ENCODE assay signal across 8 cellular contexts in genomic region chr12:93467351-93468007, GRCh38. TPM values are rescaled to one million over a fixed set of nuclear protein-coding genes. Genes with fewer than 3 reads are reported as not detected.
DNase-seq lines count a peak whose midpoint lies in the region; TF ChIP-seq lines count a peak whose summit lies in the region.

Gene MRPL42 (plus strand): TSS chr12:93467514. CDS start chr12:93469286, 1,772 bp downstream.

- peak within 1 kb of the TSS; percentile 98 for H2BK5ac ChIP-seq in mesendoderm (ENCODE audit: low read length)

- CTCF ChIA-PET in Caco-2 (lab: Charles Lee): interaction anchor here (0.6 to 1.4 kb wide), 4 partner anchors 11 to 634 kb away, joined by 3 to 5 read pairs (median 4); partner anchors contain the start of gene UBE2N

- H3K56ac ChIP-seq in mesendoderm (ENCODE audit: low read length): peak within 1 kb of the TSS; percentile 100

- H3K9me3 ChIP-seq in Caco-2: no peaks in the 10 kb centered on the region
- H3K9me3 ChIP-seq in endocrine pancreas (ENCODE audit: control insufficient read depth, low read length): no peaks in the 10 kb centered on the region

- peaks cover 11% of the 10 kb centered on the region; the same call in 1 of the 2 replicates for H3K4me1 ChIP-seq in Caco-2
- peaks cover 18% of the 10 kb centered on the region for H3K4me1 ChIP-seq in endocrine pancreas (ENCODE audit: control insufficient read depth, insufficient read depth, low read length)
- no peaks in the 10 kb centered on the region for H3K4me1 ChIP-seq in mesendoderm (ENCODE audit: control insufficient read depth, low read depth, low read length)

- H3K27me3 ChIP-seq in Caco-2 (replicated peaks; ENCODE audit: control insufficient read depth, insufficient read depth, low read length) (no peaks in the 10 kb centered on the region), endocrine pancreas (ENCODE audit: control insufficient read depth, insufficient read depth, low read length) (no peaks in the 10 kb centered on the region), mesendoderm (ENCODE audit: insufficient read depth, low read length, poor library complexity) (no peaks in the 10 kb centered on the region)

- H3K36me3 Mint-ChIP-seq in Caco-2 (ENCODE audit: insufficient read depth, unreplicated experiment): peaks cover 12% of the 10 kb centered on the region

- peaks cover 30% of the 10 kb centered on the region for H3K79me2 ChIP-seq in mesendoderm (ENCODE audit: control insufficient read depth, insufficient read depth, low read length)

- H2BK15ac ChIP-seq in mesendoderm (replicated peaks; ENCODE audit: low read depth): no peak within 1 kb of the TSS

- H3K4me2 ChIP-seq in mesendoderm (ENCODE audit: low read length): peak within 1 kb of the TSS; percentile 94

- no peak within 1 kb of the TSS for H4K8ac ChIP-seq in mesendoderm (ENCODE audit: low read depth, low read length)

- peak within 1 kb of the TSS; percentile 93 for H3K27ac Mint-ChIP-seq in Caco-2 (ENCODE audit: unreplicated experiment)

- peak; percentile 73 to 87 for TF ChIP-seq CTCF in Caco-2 (IDR thresholded peaks at IDR 0.05; ENCODE audit: insufficient read depth in 1 of 2, low read depth in 1 of 2, low read length in 1 of 2, severe bottlenecking in 1 of 2, unreplicated experiment in 1 of 2)
- TF ChIP-seq CTCF in GM20000 (IDR thresholded peaks at IDR 0.05; ENCODE audit: extremely low read depth, missing control alignments): peak; percentile 71

- peaks cover 6% of the 10 kb centered on the region for H3K79me1 ChIP-seq in mesendoderm (ENCODE audit: low read length)

- H2AK5ac ChIP-seq in mesendoderm (ENCODE audit: low read length): peak within 1 kb of the TSS; percentile 93

- TSS peak; percentile 52 for BruUV-seq in Caco-2 (replicated peaks; lab: Mats Ljungman, UMichigan)

- peaks cover 11% of the 10 kb centered on the region for H3K4me1 Mint-ChIP-seq in Caco-2 (ENCODE audit: low read depth, unreplicated experiment)

- peak within 1 kb of the TSS; percentile 75 for H3K4me3 ChIP-seq in Caco-2 (ENCODE audit: low read depth, low read length)
- H3K4me3 ChIP-seq in endocrine pancreas (ENCODE audit: control insufficient read depth, insufficient read depth, low read length): peak within 1 kb of the TSS; percentile 95
- H3K4me3 ChIP-seq in mesendoderm (ENCODE audit: low read length): peak within 1 kb of the TSS; percentile 100

- H3K27me3 Mint-ChIP-seq in Caco-2 (ENCODE audit: insufficient read depth, unreplicated experiment): no peaks in the 10 kb centered on the region

- WGBS in mesendoderm (ENCODE audit: extremely low coverage, insufficient coverage, low lambda C conversion rate): no CpG with 5 or more reads among the region's 36 CpGs

- H3K9ac ChIP-seq in endocrine pancreas (ENCODE audit: control insufficient read depth, insufficient read depth, low read length) (peak within 1 kb of the TSS; percentile 99), mesendoderm (ENCODE audit: low read length) (peak within 1 kb of the TSS; percentile 99)

- no peaks in the 10 kb centered on the region for H3K9me3 Mint-ChIP-seq in Caco-2 (ENCODE audit: unreplicated experiment)

- H3K4ac ChIP-seq in mesendoderm (ENCODE audit: low read depth, low read length): peak within 1 kb of the TSS; percentile 20

- H3K23ac ChIP-seq in mesendoderm (ENCODE audit: low read length): no peak within 1 kb of the TSS

- no peak within 1 kb of the TSS for H2BK120ac ChIP-seq in mesendoderm (ENCODE audit: low read depth, low read length)

- POLR2A ChIA-PET in Caco-2 (lab: Charles Lee): interaction anchor here (0.6 to 0.9 kb wide), 2 partner anchors 16 to 538 kb away, joined by 3 read pairs; partner anchors contain the start of gene EEA1

- H3K36me3 ChIP-seq in Caco-2 (ENCODE audit: control insufficient read depth, insufficient read depth, low read length) (no peaks in the 10 kb centered on the region), endocrine pancreas (ENCODE audit: control insufficient read depth, insufficient read depth, low read length) (no peaks in the 10 kb centered on the region), mesendoderm (ENCODE audit: control insufficient read depth, insufficient read depth, low read length) (no peaks in the 10 kb centered on the region)

- peak within 1 kb of the TSS; percentile 97 for H4K5ac ChIP-seq in mesendoderm (ENCODE audit: low read length)

- intact Hi-C loops in Caco-2 (cut with micrococcal nuclease; ENCODE audit: unreplicated experiment): loop anchor here (1.0 kb wide), 1 partner anchor 25 kb away; no protein-coding TSS in a partner anchor

- peak within 1 kb of the TSS; percentile 97 for H3K27ac ChIP-seq in mesendoderm (ENCODE audit: low read depth, low read length)

- H3K4me3 Mint-ChIP-seq in Caco-2 (ENCODE audit: unreplicated experiment): peak within 1 kb of the TSS; percentile 92

- peak; percentile 92 to 95 for DNase-seq in Caco-2
- DNase-seq in GM20000 (ENCODE audit: low spot score): peak; percentile 79
- peak; percentile 96 for DNase-seq in HT-29 (ENCODE audit: low spot score)
- DNase-seq in NOMO-1 treated with DMSO at 0.1 percent for 48 hours (lab: John Stamatoyannopoulos, UW; ENCODE audit: unreplicated experiment): peak; percentile 89
- peak; percentile 80 to 81 for DNase-seq in activated CD8-positive, alpha-beta memory T cell treated with anti-CD3 and anti-CD28 coated beads for 4 hours (ENCODE audit: low read depth in 2 of 2)
- DNase-seq in mesendoderm: peak; percentile 96
- DNase-seq in stimulated activated CD8-positive, alpha-beta memory T cell treated with anti-CD3 and anti-CD28 coated beads, Interleukin-15, amount 100 ng/mL, for 1 hour (ENCODE audit: low read depth): peak; percentile 90

- peak within 1 kb of the TSS; percentile 95 for H3K18ac ChIP-seq in mesendoderm (ENCODE audit: low read length)

RNA-seq across cellular contexts. Expression of gene MRPL42, which starts in this region (rescaled TPM):
- 77.0 and 78.2 TPM in 2 replicates for total RNA-seq in Caco-2 (2022)
- 39.5 and 43.4 TPM in 2 replicates for total RNA-seq in HT-29 (2014; rRNA removed; shearing (Covaris generic))
- 149 TPM for polyA plus RNA-seq in mesendoderm (2013, experiment 1 of 2)
- 153 TPM for polyA plus RNA-seq in mesendoderm (2013, experiment 2 of 2)

Comparison
In these comparisons a context has a peak if more than half of its experiments do, and no peak if none do; other contexts are left out.
1. Peak in every context shown above with its lines: DNase-seq, H3K4me3 ChIP-seq and H3K27ac ChIP-seq.